Comparison of ENCODE assay signal across 27 cellular contexts in the genomic region with DNA sequence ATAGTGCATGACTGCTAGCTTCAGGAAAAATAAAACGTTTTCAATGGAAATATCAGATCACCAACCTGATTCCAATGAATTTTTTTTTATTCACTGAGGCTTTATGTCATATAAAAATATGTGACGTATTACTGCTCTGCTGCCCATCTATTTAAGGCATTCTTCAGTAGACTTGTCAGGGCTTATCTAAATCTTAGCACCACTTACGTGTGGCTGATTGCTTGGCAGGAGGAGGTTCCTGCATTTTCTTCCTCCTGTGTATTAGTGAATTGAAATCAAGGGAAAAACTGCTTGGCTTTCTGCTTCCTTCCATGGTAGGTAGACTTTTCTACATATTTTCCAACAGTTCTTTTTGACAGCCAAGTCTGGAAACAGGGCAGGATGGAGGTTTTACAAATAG.
"Had no signal": no experiment of that assay in that cellular context is flagged by ENCODE, and none has a peak within 500 bp of the region (broad histone marks: within the 10 kb centered on the region; RNA-seq: fewer than 3 reads in every experiment).

No MANE protein-coding gene starts in this region.

- ATAC-seq: activated CD8-positive, alpha-beta T cell treated with anti-CD3 and anti-CD28 coated beads for 36 hours; activated T-cell treated with anti-CD3 and anti-CD28 coated beads, Interleukin-2, amount 50 U/mL, for 72 hours; activated T-helper 17 cell treated with anti-CD3 and anti-CD28 coated beads, Interleukin-2, amount 50 U/mL, for 72 hours; Panc1 had no signal

- H3K9me3 Mint-ChIP-seq: activated T-helper 17 cell treated with anti-CD3 and anti-CD28 coated beads, Interleukin-2, amount 50 U/mL, for 72 hours had no signal

- H3K9ac ChIP-seq: KMS-11 had no signal

- H3K27ac Mint-ChIP-seq: activated CD4-positive, alpha-beta T cell treated with anti-CD3 and anti-CD28 coated beads, Interleukin-2, amount 10 ng/mL, durations not matched to agents 24 days and 14 days; activated CD8-positive, alpha-beta T cell treated with anti-CD3 and anti-CD28 coated beads for 36 hours; activated naive CD4-positive, alpha-beta T cell treated with anti-CD3 and anti-CD28 coated beads, Interleukin-2, amount 50 U/mL, for 24 hours; activated naive CD8-positive, alpha-beta T cell treated with anti-CD3 and anti-CD28 coated beads, Interleukin-2, amount 10 ng/mL, durations not matched to agents 7 days and 5 days; activated T-cell treated with anti-CD3 and anti-CD28 coated beads, Interleukin-2, amount 50 U/mL, for 72 hours; activated T-helper 17 cell treated with anti-CD3 and anti-CD28 coated beads, Interleukin-2, amount 50 U/mL, for 72 hours had no signal

- H3K36me3 Mint-ChIP-seq: activated naive CD4-positive, alpha-beta T cell treated with anti-CD3 and anti-CD28 coated beads, Interleukin-2, amount 50 U/mL, for 24 hours; activated naive CD8-positive, alpha-beta T cell treated with anti-CD3 and anti-CD28 coated beads, Interleukin-2, amount 10 ng/mL, durations not matched to agents 7 days and 5 days had no signal

- DNase-seq: activated CD4-positive, alpha-beta T cell treated with anti-CD3 and anti-CD28 coated beads, Interleukin-2, amount 10 ng/mL, durations not matched to agents 24 days and 14 days; activated CD4-positive, alpha-beta T cell treated with anti-CD3 and anti-CD28 coated beads, Interleukin-2, amount 50 U/mL, for 4 hours; activated CD8-positive, alpha-beta T cell treated with anti-CD3 and anti-CD28 coated beads for 36 hours; activated effector memory CD4-positive, alpha-beta T cell treated with anti-CD3 and anti-CD28 coated beads, Interleukin-2, amount 50 U/mL, for 16 hours; activated naive CD4-positive, alpha-beta T cell treated with Interleukin-2 at 50 U/mL for 16 hours; activated naive CD8-positive, alpha-beta T cell treated with anti-CD3 and anti-CD28 coated beads, Interleukin-2, amount 10 ng/mL, durations not matched to agents 7 days and 5 days; activated T-cell treated with anti-CD3 and anti-CD28 coated beads, Interleukin-2, amount 50 U/mL, for 1 hour; activated T-cell treated with anti-CD3 and anti-CD28 coated beads, Interleukin-2, amount 50 U/mL, for 72 hours; amygdala; MM.1S; NCI-H1092 treated with DMSO at 0.1 percent for 48 hours; NCI-H1417; NCI-H146; NCI-H187 treated with DMSO at 0.1 percent for 48 hours; NCI-H2081; NCI-H345; NCI-H524 treated with DMSO at 0.1 percent for 48 hours; SW 1271; T-helper 1 cell; T-helper 2 cell; T1000; WERI-Rb-1 had no signal

- H3K4me2 ChIP-seq: KMS-11 had no signal

- H3K27me3 Mint-ChIP-seq: activated CD8-positive, alpha-beta T cell treated with anti-CD3 and anti-CD28 coated beads for 36 hours; activated naive CD8-positive, alpha-beta T cell treated with anti-CD3 and anti-CD28 coated beads, Interleukin-2, amount 10 ng/mL, durations not matched to agents 7 days and 5 days had no signal

- H3K27ac ChIP-seq: KMS-11, WERI-Rb-1 had no signal

- H3K4me1 Mint-ChIP-seq: activated CD4-positive, alpha-beta T cell treated with anti-CD3 and anti-CD28 coated beads, Interleukin-2, amount 10 ng/mL, durations not matched to agents 24 days and 14 days; activated naive CD4-positive, alpha-beta T cell treated with anti-CD3 and anti-CD28 coated beads, Interleukin-2, amount 50 U/mL, for 24 hours; activated naive CD8-positive, alpha-beta T cell treated with anti-CD3 and anti-CD28 coated beads, Interleukin-2, amount 10 ng/mL, durations not matched to agents 7 days and 5 days; activated T-helper 17 cell treated with anti-CD3 and anti-CD28 coated beads, Interleukin-2, amount 50 U/mL, for 72 hours had no signal

- H3K36me3 ChIP-seq: WERI-Rb-1 had no signal

- H3K4me3 Mint-ChIP-seq: activated CD4-positive, alpha-beta T cell treated with anti-CD3 and anti-CD28 coated beads, Interleukin-2, amount 10 ng/mL, durations not matched to agents 24 days and 14 days; activated CD8-positive, alpha-beta T cell treated with anti-CD3 and anti-CD28 coated beads for 36 hours; activated naive CD4-positive, alpha-beta T cell treated with anti-CD3 and anti-CD28 coated beads, Interleukin-2, amount 50 U/mL, for 24 hours; activated naive CD8-positive, alpha-beta T cell treated with anti-CD3 and anti-CD28 coated beads, Interleukin-2, amount 10 ng/mL, durations not matched to agents 7 days and 5 days; activated T-cell treated with anti-CD3 and anti-CD28 coated beads, Interleukin-2, amount 50 U/mL, for 72 hours; activated T-helper 17 cell treated with anti-CD3 and anti-CD28 coated beads, Interleukin-2, amount 50 U/mL, for 72 hours; brain had no signal
